10 cellular contexts compared by ENCODE assay signal in genomic region chr15:55916666-55917409, GRCh38.
DNase-seq lines count a peak whose midpoint lies in the region; ATAC-seq and TF ChIP-seq lines count a peak whose summit lies in the region.
"Had no signal": no experiment of that assay in that cellular context is flagged by ENCODE, and none has a peak within 500 bp of the region (broad histone marks: within the 10 kb centered on the region; RNA-seq: fewer than 3 reads in every experiment).

No MANE protein-coding gene starts in this region.

- no peak overlapping the region for H3K4ac ChIP-seq in H9 (ENCODE audit: low read depth, low read length)

- no peak overlapping the region for H2BK120ac ChIP-seq in H9 (ENCODE audit: low read depth, low read length, poor library complexity, severe bottlenecking)

- H4K5ac ChIP-seq in H9 (ENCODE audit: insufficient read length, low read depth, low read length) = no peak overlapping the region

- H3K9me2 ChIP-seq in GM23248 (ENCODE audit: insufficient read depth) (no peaks in the 10 kb centered on the region), SK-N-SH (no peaks in the 10 kb centered on the region)

- H3K9ac ChIP-seq in GM23248 (peak overlapping the region; percentile 20; the same call in 1 of the 2 replicates), SK-N-SH (peak overlapping the region; percentile 74; the same call in 1 of the 2 replicates), H9 (ENCODE audit: extremely low read depth, insufficient read length, low read length) (no peak overlapping the region)

- no peaks in the 10 kb centered on the region for H3K79me1 ChIP-seq in H9 (ENCODE audit: insufficient read depth, low read depth, low read length, poor library complexity, severe bottlenecking)

- no peak overlapping the region for H2BK15ac ChIP-seq in H9 (ENCODE audit: low read depth, low read length)

- H3F3A ChIP-seq in GM23248 (ENCODE audit: insufficient read depth) = peaks cover 43% of the 10 kb centered on the region
- H3F3A ChIP-seq in SK-N-SH (replicated peaks; ENCODE audit: insufficient read depth) = peaks cover 48% of the 10 kb centered on the region

- ATAC-seq in HG03342 (IDR thresholded peaks at IDR 0.05; ENCODE audit: unreplicated experiment) = no peak

- no peak overlapping the region for H3K18ac ChIP-seq in H9 (ENCODE audit: insufficient read length, low read depth, low read length)

- TF ChIP-seq RAD21 in SK-N-SH (IDR thresholded peaks at IDR 0.05; ENCODE audit: low read length) = no peak

- CTCF ChIA-PET in SK-N-SH (lab: Yijun Ruan, JAX) = interaction anchor here (0.8 to 3.9 kb wide), 11 partner anchors 15 to 512 kb away, joined by 3 to 20 read pairs (median 4); partner anchors contain the start of gene NEDD4

- no peak overlapping the region for H3K23ac ChIP-seq in H9 (ENCODE audit: insufficient read length, low read depth, low read length)

- no peak overlapping the region for H4K8ac ChIP-seq in H9 (replicated peaks; ENCODE audit: insufficient read length, low read depth, low read length)

- H2BK5ac ChIP-seq in H9 (ENCODE audit: insufficient read length, low read length) = no peak overlapping the region

- DNase-seq in GM23248 = peak; percentile 90
- DNase-seq in SK-N-SH = no peak
- peak; percentile 69 for DNase-seq in fibroblast of villous mesenchyme (ENCODE audit: low read depth)
- DNase-seq in skeletal muscle cell (ENCODE audit: low read depth) = no peak
- DNase-seq in H9 = no peak
- no peak for DNase-seq in NCI-H2029 treated with DMSO at 0.1 percent for 48 hours (lab: John Stamatoyannopoulos, UW)
- DNase-seq: cortex of kidney, NCI-H2171 had no signal

- WGBS in GM23248 (ENCODE audit: low coverage in 1 of 2, low lambda C conversion rate in 2 of 2, missing lambda C conversion rate in 2 of 2), 2 experiments = 60 to 63% methylated on average over 11 of the region's 11 CpGs
- WGBS in SK-N-SH (ENCODE audit: low lambda C conversion rate) = 44% methylated on average over 11 of the region's 11 CpGs
- no CpG with 5 or more reads among the region's 11 CpGs for WGBS in H9 (ENCODE audit: extremely low coverage, insufficient read length, low lambda C conversion rate)

- no peaks in the 10 kb centered on the region for H3K27me3 Mint-ChIP-seq in H9 (ENCODE audit: low read depth)
- H3K27me3 Mint-ChIP-seq: IgD-negative memory B cell had no signal

- H3K4me1 Mint-ChIP-seq in H9 = peaks cover 3 to 4% of the 10 kb centered on the region in 2 experiments; a peak in 1 of 4 replicates
- H3K4me1 Mint-ChIP-seq: IgD-negative memory B cell had no signal

- peak in 1 of 2 experiments; percentile 12; a peak in 1 of 4 replicates for TF ChIP-seq EP300 in SK-N-SH (IDR thresholded peaks at IDR 0.05; ENCODE audit: borderline replicate concordance in 1 of 2, low read depth in 1 of 2, low read length in 1 of 2)

- H3K36me3 ChIP-seq in GM23248 (ENCODE audit: low read depth) = no peaks in the 10 kb centered on the region
- H3K36me3 ChIP-seq in SK-N-SH (replicated peaks in 1 of 2; ENCODE audit: control insufficient read depth in 1 of 2, insufficient read depth in 2 of 2, low read length in 1 of 2) = no peaks in the 10 kb centered on the region

- peak overlapping the region; percentile 70 for H3K4me3 ChIP-seq in GM23248
- H3K4me3 ChIP-seq in SK-N-SH (ENCODE audit: low read depth in 2 of 2, low read length in 1 of 2) = peak overlapping the region; percentile 39 to 63; a peak in 3 of 4 replicates
- peak overlapping the region; percentile 53 for H3K4me3 ChIP-seq in fibroblast of villous mesenchyme (ENCODE audit: low read depth, low read length)
- H3K4me3 ChIP-seq in skeletal muscle cell (ENCODE audit: low read depth, low read length) = peak overlapping the region; percentile 46

- H3T11ph ChIP-seq in H9 (ENCODE audit: low read length) = no peak overlapping the region

- no peaks in the 10 kb centered on the region for H3K9me3 ChIP-seq in GM23248 (ENCODE audit: low read depth)
- H3K9me3 ChIP-seq in SK-N-SH = no peaks in the 10 kb centered on the region
- no peaks in the 10 kb centered on the region for H3K9me3 ChIP-seq in H9 (ENCODE audit: control insufficient read depth, low read depth, low read length)

- POLR2A ChIA-PET in SK-N-SH (lab: Yijun Ruan, JAX) = no interaction called here

- H2AK5ac ChIP-seq in H9 (ENCODE audit: insufficient read length, low read length) = no peak overlapping the region

- H3K23me2 ChIP-seq in H9 (ENCODE audit: insufficient read length, low read depth, low read length, poor library complexity, severe bottlenecking) = no peaks in the 10 kb centered on the region

- H3K27ac ChIP-seq in GM23248 (peak overlapping the region; percentile 73), SK-N-SH (ENCODE audit: low read depth in 2 of 2, low read length in 1 of 2) (peak overlapping the region; percentile 76 to 89; a peak in 3 of 4 replicates), H9 (ENCODE audit: insufficient read length, low read depth, low read length) (no peak overlapping the region)

- H2BK20ac ChIP-seq in H9 (ENCODE audit: low read depth, low read length, poor library complexity, severe bottlenecking) = no peak overlapping the region

- H3K56ac ChIP-seq in H9 (ENCODE audit: insufficient read length, low read depth, low read length) = no peak overlapping the region

- H3K4me2 ChIP-seq in GM23248 (ENCODE audit: unreplicated experiment) (peak overlapping the region; percentile 91), SK-N-SH (peak overlapping the region; percentile 75), H9 (ENCODE audit: insufficient read depth, insufficient read length, low read length) (no peak overlapping the region)

- no peaks in the 10 kb centered on the region for H3K9me3 Mint-ChIP-seq in H9
- H3K9me3 Mint-ChIP-seq: IgD-negative memory B cell had no signal

- no peak overlapping the region for H4K91ac ChIP-seq in H9 (ENCODE audit: insufficient read length, low read depth, low read length)

- H3K4me3 Mint-ChIP-seq in H9 = no peak overlapping the region
- H3K4me3 Mint-ChIP-seq: IgD-negative memory B cell had no signal

- H2AFZ ChIP-seq in GM23248 (no peak overlapping the region), SK-N-SH (ENCODE audit: low read depth) (no peak overlapping the region), H9 (ENCODE audit: low read length) (no peak overlapping the region)

- TF ChIP-seq CTCF in SK-N-SH (IDR thresholded peaks at IDR 0.05) (no peak), fibroblast of villous mesenchyme (IDR thresholded peaks at IDR 0.05; ENCODE audit: insufficient read depth, low read depth, low read length) (no peak), H9 (conservative IDR thresholded peaks at IDR 0.05) (no peak)

- H3K79me2 ChIP-seq in GM23248 (ENCODE audit: insufficient read depth) (peaks cover 39% of the 10 kb centered on the region), SK-N-SH (ENCODE audit: insufficient read depth) (peaks cover 48% of the 10 kb centered on the region), H9 (ENCODE audit: insufficient read depth, low read length) (no peaks in the 10 kb centered on the region)

- H3K27ac Mint-ChIP-seq in H9 = no peak overlapping the region
- H3K27ac Mint-ChIP-seq: IgD-negative memory B cell had no signal

- H2BK12ac ChIP-seq in H9 (ENCODE audit: insufficient read length, low read depth, low read length) = no peak overlapping the region

- H3K27me3 ChIP-seq in GM23248 (replicated peaks; ENCODE audit: insufficient read depth) = no peaks in the 10 kb centered on the region
- no peaks in the 10 kb centered on the region for H3K27me3 ChIP-seq in SK-N-SH (ENCODE audit: insufficient read depth)
- H3K27me3 ChIP-seq in H9 (ENCODE audit: insufficient read depth, low read length) = no peaks in the 10 kb centered on the region

- no peaks in the 10 kb centered on the region for H3K36me3 Mint-ChIP-seq in H9 (ENCODE audit: insufficient read depth in 1 of 3, low read depth in 3 of 3)
- H3K36me3 Mint-ChIP-seq: IgD-negative memory B cell had no signal

- peaks cover 63% of the 10 kb centered on the region for H3K4me1 ChIP-seq in GM23248 (ENCODE audit: insufficient read depth)
- peaks cover 5 to 27% of the 10 kb centered on the region in 2 experiments; a peak in 2 of 4 replicates for H3K4me1 ChIP-seq in SK-N-SH (ENCODE audit: control insufficient read depth in 1 of 2, insufficient read depth in 2 of 2, low read depth in 1 of 2, low read length in 1 of 2)
- no peaks in the 10 kb centered on the region for H3K4me1 ChIP-seq in H9 (ENCODE audit: insufficient read depth, low read length)

- no peaks in the 10 kb centered on the region for H4K20me1 ChIP-seq in GM23248 (ENCODE audit: insufficient read depth)
- H4K20me1 ChIP-seq in SK-N-SH (ENCODE audit: insufficient read depth) = no peaks in the 10 kb centered on the region
- no peaks in the 10 kb centered on the region for H4K20me1 ChIP-seq in H9 (ENCODE audit: control insufficient read depth, insufficient read depth, insufficient read length)

- H3K14ac ChIP-seq in H9 (ENCODE audit: insufficient read depth, low read length) = no peak overlapping the region

- in situ Hi-C loops in GM23248 (cut with MboI) = no loop called here

TF ChIP-seq in SK-N-SH, 30 proteins besides CTCF, POLR2A, EP300 and RAD21 (continues in another document):
- no peak for TF ChIP-seq RCOR1 (IDR thresholded peaks at IDR 0.05; ENCODE audit: low read length)
- TF ChIP-seq JUND (IDR thresholded peaks at IDR 0.05) = no peak
- no peak for TF ChIP-seq YY1 (IDR thresholded peaks at IDR 0.05; ENCODE audit: low read depth)
- 0 out of 2 replicates have a peak, but pooled peaks have one; percentile 22 for TF ChIP-seq MAX (IDR thresholded peaks at IDR 0.05; ENCODE audit: low read depth)
- TF ChIP-seq RXRA (IDR thresholded peaks at IDR 0.05; ENCODE audit: borderline replicate concordance, low read depth) = no peak
- TF ChIP-seq RFX5 (IDR thresholded peaks at IDR 0.05; ENCODE audit: low read length) = no peak

Comparison
In these comparisons a context has a peak if more than half of its experiments do, and no peak if none do; other contexts are left out.
1. DNase-seq: peak in GM23248 (single experiment) and fibroblast of villous mesenchyme (single experiment); none in SK-N-SH (single experiment), skeletal muscle cell (single experiment), H9 (single experiment) and NCI-H2029 treated with DMSO at 0.1 percent for 48 hours (single experiment).
2. Peak in every context shown above with its lines, with median percentiles within 50 percentile points of each other: H3K4me3 ChIP-seq.